Comparison of ENCODE assay signal across 13 cellular contexts in genomic region chr14:65238456-65238855, GRCh38.
DNase-seq lines count a peak whose midpoint lies in the region; ATAC-seq and TF ChIP-seq lines count a peak whose summit lies in the region.
"Had no signal": no experiment of that assay in that cellular context is flagged by ENCODE, and none has a peak within 500 bp of the region (broad histone marks: within the 10 kb centered on the region; RNA-seq: fewer than 3 reads in every experiment).

No MANE protein-coding gene starts in this region.

- no peaks in the 10 kb centered on the region for H3K9me3 ChIP-seq in right cardiac atrium (ENCODE audit: control insufficient read depth, low read length)
- H3K9me3 ChIP-seq: suprapubic skin had no signal

- no peak for TF ChIP-seq CTCF in type B pancreatic cell (conservative IDR thresholded peaks at IDR 0.05)

- no peak for DNase-seq in left cardiac atrium
- no peak for DNase-seq in right cardiac atrium
- DNase-seq in astrocyte of the hippocampus (ENCODE audit: low read depth, low spot score), result peak; percentile 88
- peak; percentile 82 for DNase-seq in kidney glomerular epithelial cell (lab: John Stamatoyannopoulos, UW)
- no peak for DNase-seq in type B pancreatic cell (ENCODE audit: extremely low spot score, unreplicated experiment)
- no peak for DNase-seq in GM19240 (ENCODE audit: insufficient read length, low spot score)
- DNase-seq in HUDEP-2 (lab: John Stamatoyannopoulos, UW; ENCODE audit: unreplicated experiment in 76 of 76), result no peak
- DNase-seq: activated CD8-positive, alpha-beta T cell treated with anti-CD3 and anti-CD28 coated beads for 36 hours; stimulated activated CD4-positive, alpha-beta T cell treated with anti-CD3 and anti-CD28 coated beads, Interleukin-1b, Interleukin-23, amount 100 ng/mL, for 48 hours had no signal

- peaks cover 26% of the 10 kb centered on the region for H3K4me1 Mint-ChIP-seq in type B pancreatic cell (ENCODE audit: unreplicated experiment)

- H3K4me1 ChIP-seq in right cardiac atrium (ENCODE audit: control insufficient read depth, insufficient read depth, low read length), result no peaks in the 10 kb centered on the region

- H3K27me3 ChIP-seq in right cardiac atrium (ENCODE audit: control insufficient read depth, insufficient read depth), result no peaks in the 10 kb centered on the region
- H3K27me3 ChIP-seq: suprapubic skin had no signal

- peaks cover 5% of the 10 kb centered on the region for H3K9me3 Mint-ChIP-seq in type B pancreatic cell
- H3K9me3 Mint-ChIP-seq: activated CD8-positive, alpha-beta T cell treated with anti-CD3 and anti-CD28 coated beads for 36 hours had no signal

- intact Hi-C loops in left cardiac atrium (cut with DNase I) (no loop called here), right cardiac atrium (cut with DNase I) (no loop called here)

- H3K27ac ChIP-seq in right cardiac atrium (ENCODE audit: low read length), result no peak overlapping the region
- H3K27ac ChIP-seq: 22Rv1, HL-60, suprapubic skin had no signal

- no peaks in the 10 kb centered on the region for H3K27me3 Mint-ChIP-seq in type B pancreatic cell

- ATAC-seq in left cardiac atrium (peak; percentile 15 to 82), right cardiac atrium (no peak), HG02571 (IDR thresholded peaks at IDR 0.05; ENCODE audit: unreplicated experiment) (no peak)
- ATAC-seq: activated CD8-positive, alpha-beta T cell treated with anti-CD3 and anti-CD28 coated beads for 36 hours had no signal

- peak overlapping the region; percentile 47 for H3K27ac Mint-ChIP-seq in type B pancreatic cell
- H3K27ac Mint-ChIP-seq: activated CD8-positive, alpha-beta T cell treated with anti-CD3 and anti-CD28 coated beads for 36 hours had no signal

- no peak overlapping the region for H3K4me3 Mint-ChIP-seq in type B pancreatic cell
- H3K4me3 Mint-ChIP-seq: activated CD8-positive, alpha-beta T cell treated with anti-CD3 and anti-CD28 coated beads for 36 hours had no signal

- H3K4me3 ChIP-seq in right cardiac atrium (ENCODE audit: low read length), result no peak overlapping the region
- H3K4me3 ChIP-seq: suprapubic skin had no signal

- no peaks in the 10 kb centered on the region for H3K36me3 Mint-ChIP-seq in type B pancreatic cell

- WGBS in right cardiac atrium, result 95% methylated on average over 6 of the region's 6 CpGs

Comparison
In these comparisons a context has a peak if more than half of its experiments do, and no peak if none do; other contexts are left out.
1. ATAC-seq: peak in left cardiac atrium (2 of 2); none in right cardiac atrium (0 of 2) and HG02571 (single experiment).
2. DNase-seq: peak in astrocyte of the hippocampus (single experiment) and kidney glomerular epithelial cell (single experiment); none in left cardiac atrium (single experiment), right cardiac atrium (0 of 3), type B pancreatic cell (single experiment), GM19240 (single experiment) and HUDEP-2 (0 of 76).